Comparison of ENCODE assay signal across 9 cellular contexts in the genomic region with DNA sequence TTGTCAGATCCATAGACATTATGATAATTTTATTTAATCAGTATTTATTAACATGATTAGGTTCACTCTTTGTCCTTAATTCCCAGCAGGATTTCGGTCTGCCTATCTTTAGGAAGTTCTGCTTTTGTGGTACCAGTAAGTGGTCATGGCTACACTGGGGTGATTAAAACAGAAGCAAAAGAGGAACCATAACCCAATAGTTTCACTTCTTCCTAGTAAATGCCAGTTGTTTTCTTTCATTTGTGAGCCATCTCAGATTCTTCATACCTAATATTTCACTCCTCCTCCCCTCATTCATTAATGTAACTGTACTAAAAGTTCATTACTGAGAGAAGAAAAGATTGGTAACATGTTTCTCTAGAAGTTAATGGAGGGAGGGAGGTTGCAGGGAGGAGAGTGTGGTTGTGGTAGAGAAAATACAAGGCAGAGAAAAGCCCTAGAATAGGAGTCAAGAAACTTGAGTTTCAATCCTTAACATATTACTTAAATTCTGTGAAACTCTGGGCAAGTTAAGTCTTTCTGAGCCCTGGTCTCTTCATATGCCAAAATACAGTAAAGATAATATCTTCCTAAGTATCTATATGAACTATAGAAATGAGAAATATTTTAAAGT.
DNase-seq lines count a peak whose midpoint lies in the region; ATAC-seq and TF ChIP-seq lines count a peak whose summit lies in the region.
"Had no signal": no experiment of that assay in that cellular context is flagged by ENCODE, and none has a peak within 500 bp of the region (broad histone marks: within the 10 kb centered on the region; RNA-seq: fewer than 3 reads in every experiment).

No MANE protein-coding gene starts in this region.

- H3K4me1 Mint-ChIP-seq in activated CD8-positive, alpha-beta T cell treated with anti-CD3 and anti-CD28 coated beads for 36 hours (ENCODE audit: low read depth), result peaks cover 5% of the 10 kb centered on the region

- no peak for TF ChIP-seq CTCF in activated CD8-positive, alpha-beta T cell treated with anti-CD3 and anti-CD28 coated beads for 36 hours (IDR thresholded peaks at IDR 0.05)

- H2BK5ac ChIP-seq in neuronal stem cell (ENCODE audit: low read length), result no peak overlapping the region

- H3K27ac ChIP-seq in neuronal stem cell (replicated peaks; ENCODE audit: low read length), result no peak overlapping the region

- H4K8ac ChIP-seq in neuronal stem cell (ENCODE audit: low read depth, low read length), result no peak overlapping the region

- H3K27me3 Mint-ChIP-seq in activated CD8-positive, alpha-beta T cell treated with anti-CD3 and anti-CD28 coated beads for 36 hours, result no peaks in the 10 kb centered on the region

- H3K4me3 Mint-ChIP-seq in activated CD8-positive, alpha-beta T cell treated with anti-CD3 and anti-CD28 coated beads for 36 hours, result no peak overlapping the region

- CTCF ChIA-PET in activated CD8-positive, alpha-beta T cell treated with anti-CD3 and anti-CD28 coated beads for 36 hours (lab: Charles Lee), result interaction anchor here (0.6 to 1.9 kb wide), 2 partner anchors 139 to 624 kb away, joined by 3 to 5 read pairs; a partner anchor contains a TSS

- no peaks in the 10 kb centered on the region for H3K27me3 ChIP-seq in neuronal stem cell (ENCODE audit: control insufficient read depth in 3 of 3, insufficient read depth in 3 of 3, low read depth in 1 of 3, low read length in 3 of 3)

- no peak overlapping the region for H2AFZ ChIP-seq in neuronal stem cell (ENCODE audit: low read length)

- no peaks in the 10 kb centered on the region for H3K36me3 ChIP-seq in neuronal stem cell (replicated peaks in 1 of 2; ENCODE audit: control insufficient read depth in 2 of 2, insufficient read depth in 2 of 2, low read length in 2 of 2)

- intact Hi-C loops in activated CD8-positive, alpha-beta T cell treated with anti-CD3 and anti-CD28 coated beads for 36 hours (cut with micrococcal nuclease), result no loop called here

- peak; percentile 22 for DNase-seq in GDM1 (lab: John Stamatoyannopoulos, UW)
- DNase-seq in activated CD8-positive, alpha-beta T cell treated with anti-CD3 and anti-CD28 coated beads for 36 hours, result no peak
- no peak for DNase-seq in GOT3 (lab: John Stamatoyannopoulos, UW)
- DNase-seq in iPS-NIHi7 (ENCODE audit: extremely low spot score), result no peak
- DNase-seq in NCI-H82 treated with DMSO at 0.1 percent for 48 hours (lab: John Stamatoyannopoulos, UW; ENCODE audit: unreplicated experiment), result no peak
- no peak for DNase-seq in neuronal stem cell (ENCODE audit: low spot score)

- H4K91ac ChIP-seq in neuronal stem cell (ENCODE audit: low read depth, low read length, poor library complexity), result no peak overlapping the region

- no peak overlapping the region for H3K23ac ChIP-seq in neuronal stem cell (ENCODE audit: low read depth, low read length, poor library complexity)

- no peak overlapping the region for H2BK120ac ChIP-seq in neuronal stem cell (ENCODE audit: low read depth, low read length)

- ATAC-seq in GM19455 (IDR thresholded peaks at IDR 0.05; ENCODE audit: unreplicated experiment) (peak; percentile 95), HG03175 (IDR thresholded peaks at IDR 0.05; ENCODE audit: unreplicated experiment) (peak; percentile 95)
- ATAC-seq in activated CD8-positive, alpha-beta T cell treated with anti-CD3 and anti-CD28 coated beads for 36 hours, result no peak
- ATAC-seq: Panc1 had no signal

- H3K9me3 ChIP-seq in neuronal stem cell (replicated peaks in 1 of 2; ENCODE audit: control insufficient read depth in 2 of 2, insufficient read depth in 1 of 2, low read depth in 1 of 2, low read length in 2 of 2), result no peaks in the 10 kb centered on the region

- H3K27ac Mint-ChIP-seq in activated CD8-positive, alpha-beta T cell treated with anti-CD3 and anti-CD28 coated beads for 36 hours, result peak overlapping the region; percentile 61

- no peak overlapping the region for H3K4me3 ChIP-seq in neuronal stem cell (ENCODE audit: low read length in 2 of 2)

- H3K79me1 ChIP-seq in neuronal stem cell (ENCODE audit: low read depth, low read length), result no peaks in the 10 kb centered on the region

- H3K9ac ChIP-seq in neuronal stem cell (ENCODE audit: low read depth, low read length, poor library complexity), result no peak overlapping the region

- peaks cover 33% of the 10 kb centered on the region for H3K36me3 Mint-ChIP-seq in activated CD8-positive, alpha-beta T cell treated with anti-CD3 and anti-CD28 coated beads for 36 hours (ENCODE audit: low read depth)

- H3K9me3 Mint-ChIP-seq in activated CD8-positive, alpha-beta T cell treated with anti-CD3 and anti-CD28 coated beads for 36 hours, result peaks cover 2% of the 10 kb centered on the region

- WGBS in neuronal stem cell (ENCODE audit: extremely low coverage in 2 of 2, insufficient read length in 2 of 2, insufficient replicate concordance in 1 of 2), 2 donors, result no CpG with 5 or more reads among the region's 1 CpG

- no peak overlapping the region for H3K4me2 ChIP-seq in neuronal stem cell (ENCODE audit: insufficient read depth, low read length, poor library complexity, severe bottlenecking)

- H2AK5ac ChIP-seq in neuronal stem cell (ENCODE audit: low read depth, low read length), result no peak overlapping the region

- H3K14ac ChIP-seq in neuronal stem cell (ENCODE audit: low read length), result no peak overlapping the region

- no peak overlapping the region for H3K18ac ChIP-seq in neuronal stem cell (ENCODE audit: low read length)

- POLR2A ChIA-PET in activated CD8-positive, alpha-beta T cell treated with anti-CD3 and anti-CD28 coated beads for 36 hours (lab: Charles Lee), result no interaction called here

- peaks cover 0 to 1% of the 10 kb centered on the region in 2 donors for H3K4me1 ChIP-seq in neuronal stem cell (ENCODE audit: control insufficient read depth in 2 of 2, insufficient read depth in 1 of 2, low read depth in 1 of 2, low read length in 2 of 2)

- H3K4ac ChIP-seq in neuronal stem cell (ENCODE audit: low read length), result no peak overlapping the region

- H2BK15ac ChIP-seq in neuronal stem cell (ENCODE audit: low read length), result no peak overlapping the region

- H2BK12ac ChIP-seq in neuronal stem cell (ENCODE audit: low read length), result no peak overlapping the region
